ENCODE assay signal across 20 cellular contexts in the genomic region with DNA sequence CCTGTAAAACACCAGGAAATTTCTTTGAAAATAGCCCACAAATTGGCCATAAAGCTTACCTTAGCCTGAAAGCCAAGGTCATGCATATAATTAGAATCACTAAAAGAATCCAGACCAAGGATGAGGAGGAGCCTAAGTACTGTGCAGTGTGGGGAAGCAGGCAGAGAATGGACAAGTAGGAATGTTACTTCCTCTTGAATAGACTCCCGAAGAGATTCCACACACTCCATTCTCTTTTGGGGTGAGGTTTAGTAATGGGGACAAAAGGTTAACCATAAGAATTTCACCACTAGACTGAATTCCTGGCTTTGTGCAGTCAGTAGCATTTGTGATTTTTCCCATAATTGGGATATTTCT. TPM values are rescaled to one million over a fixed set of nuclear protein-coding genes. Genes with fewer than 3 reads are reported as not detected.
A peak's percentile ranks its signal among the peaks of the same experiment; 100 is the strongest.
DNase-seq lines count a peak whose midpoint lies in the region; ATAC-seq and TF ChIP-seq lines count a peak whose summit lies in the region.
"Had no signal": no experiment of that assay in that cellular context is flagged by ENCODE, and none has a peak within 500 bp of the region (broad histone marks: within the 10 kb centered on the region; RNA-seq: fewer than 3 reads in every experiment).

No MANE protein-coding gene starts in this region.

- H3K27me3 ChIP-seq in mesenchymal stem cell (ENCODE audit: control insufficient read depth in 1 of 2, insufficient read depth in 1 of 2, low read length in 2 of 2) (no peaks in the 10 kb centered on the region), uterus (no peaks in the 10 kb centered on the region)

- H3K9me3 ChIP-seq in mesenchymal stem cell (ENCODE audit: control insufficient read depth, low read length) (no peaks in the 10 kb centered on the region), uterus (no peaks in the 10 kb centered on the region)

- H3K36me3 ChIP-seq in mesenchymal stem cell (ENCODE audit: control insufficient read depth in 1 of 2, insufficient read depth in 2 of 2, low read depth in 1 of 2, low read length in 2 of 2) (no peaks in the 10 kb centered on the region), uterus (no peaks in the 10 kb centered on the region)
- H3K36me3 ChIP-seq: WERI-Rb-1 had no signal

- ATAC-seq in GM21447 (IDR thresholded peaks at IDR 0.05; ENCODE audit: unreplicated experiment), result no peak
- ATAC-seq: activated CD8-positive, alpha-beta T cell treated with anti-CD3 and anti-CD28 coated beads for 36 hours; esophagus mucosa; GM12878; naive thymus-derived CD8-positive, alpha-beta T cell had no signal

- H3K4me1 ChIP-seq in mesenchymal stem cell (ENCODE audit: control insufficient read depth, insufficient read depth, low read depth, low read length) (no peaks in the 10 kb centered on the region), uterus (no peaks in the 10 kb centered on the region)

- H3K14ac ChIP-seq in mesenchymal stem cell (ENCODE audit: low read length in 2 of 2), result no peak overlapping the region

- no peaks in the 10 kb centered on the region for H3K79me1 ChIP-seq in mesenchymal stem cell (replicated peaks; ENCODE audit: low read length, poor library complexity, severe bottlenecking)

- no peak overlapping the region for H3K4ac ChIP-seq in mesenchymal stem cell (ENCODE audit: low read depth in 1 of 2, low read length in 2 of 2)

- H2BK5ac ChIP-seq in mesenchymal stem cell (ENCODE audit: low read depth, low read length, poor library complexity, severe bottlenecking), result no peak overlapping the region

- intact Hi-C loops in uterus (cut with DNase I; ENCODE audit: low total_unique reads), result no loop called here

- no peak overlapping the region for H2AK5ac ChIP-seq in mesenchymal stem cell (ENCODE audit: low read length, severe bottlenecking)

- no peak for TF ChIP-seq POLR2A in uterus (IDR thresholded peaks at IDR 0.05)

- TF ChIP-seq CTCF in uterus (IDR thresholded peaks at IDR 0.05), result no peak

- H2BK12ac ChIP-seq in mesenchymal stem cell (ENCODE audit: low read length in 2 of 2), result no peak overlapping the region

- H2BK120ac ChIP-seq in mesenchymal stem cell (ENCODE audit: low read depth, low read length), result no peak overlapping the region

- H3K27ac ChIP-seq in mesenchymal stem cell (ENCODE audit: low read length, poor library complexity, severe bottlenecking), result peak overlapping the region; percentile 4
- no peak overlapping the region for H3K27ac ChIP-seq in uterus
- H3K27ac ChIP-seq: WERI-Rb-1 had no signal

- no CpG with 5 or more reads among the region's 1 CpG for WGBS in mesenchymal stem cell

- DNase-seq in AG08395 (ENCODE audit: low spot score) (peak; percentile 42), M059J (ENCODE audit: low read depth) (peak; percentile 81), dedifferentiated amniotic fluid mesenchymal stem cell (ENCODE audit: extremely low spot score) (peak; percentile 30), mesenchymal stem cell (peak; percentile 17), uterus (no peak)
- no peak for DNase-seq in effector CD8-positive, alpha-beta T cell (lab: John Stamatoyannopoulos, UW)
- no peak for DNase-seq in activated naive CD4-positive, alpha-beta T cell treated with Interleukin-2 at 50 U/mL for 16 hours
- DNase-seq: activated CD8-positive, alpha-beta T cell treated with anti-CD3 and anti-CD28 coated beads for 36 hours; amygdala; cortex of kidney; GOT3; Kasumi-1; naive thymus-derived CD8-positive, alpha-beta T cell; NCI-H1417 treated with DMSO at 0.1 percent for 48 hours; NCI-H345; stimulated activated CD4-positive, alpha-beta T cell treated with anti-CD3 and anti-CD28 coated beads, Interleukin-15, amount 100 ng/mL, for 24 hours; WERI-Rb-1 had no signal

- H3K23ac ChIP-seq in mesenchymal stem cell (ENCODE audit: low read length in 2 of 2), result no peak overlapping the region

- no peak overlapping the region for H3K9ac ChIP-seq in mesenchymal stem cell (ENCODE audit: low read length)

- H3K18ac ChIP-seq in mesenchymal stem cell (ENCODE audit: low read depth in 1 of 2, low read length in 2 of 2), result no peak overlapping the region

- H4K91ac ChIP-seq in mesenchymal stem cell (ENCODE audit: low read length), result no peak overlapping the region

- H3K4me3 ChIP-seq in mesenchymal stem cell (ENCODE audit: insufficient read depth in 1 of 2, low read depth in 1 of 2, low read length in 2 of 2), result no peak overlapping the region
- no peak overlapping the region for H3K4me3 ChIP-seq in uterus
- H3K4me3 ChIP-seq: GM12878 had no signal

- H2AFZ ChIP-seq in mesenchymal stem cell (ENCODE audit: low read depth, low read length), result no peak overlapping the region

- no peak overlapping the region for H3K4me2 ChIP-seq in mesenchymal stem cell (ENCODE audit: low read length, poor library complexity, severe bottlenecking)

- no peak overlapping the region for H2BK15ac ChIP-seq in mesenchymal stem cell (ENCODE audit: low read depth, poor library complexity, severe bottlenecking)

- H4K8ac ChIP-seq in mesenchymal stem cell (ENCODE audit: low read length), result no peak overlapping the region

RNA-seq across cellular contexts. Expression of gene MARCKS, which starts 27.5 kb away (rescaled TPM):
- 115 and 184 TPM in 2 replicates for total RNA-seq in M059J (2014; rRNA removed; shearing (Covaris generic))
- polyA plus RNA-seq in mesenchymal stem cell (2013, experiment 1 of 2), result 133 TPM
- 131 TPM for polyA plus RNA-seq in mesenchymal stem cell (2013, experiment 2 of 2)
- 100 to 1,000 TPM in 1 of 4 donors, 10 to 100 TPM in 3; 14.9 to 140 (median 42.6) TPM for total RNA-seq in uterus
- polyA plus RNA-seq: naive thymus-derived CD8-positive, alpha-beta T cell had no signal

Comparison
In these comparisons a context has a peak if more than half of its experiments do, and no peak if none do; other contexts are left out.
1. DNase-seq: peak in AG08395 (single experiment), M059J (single experiment), dedifferentiated amniotic fluid mesenchymal stem cell (single experiment) and mesenchymal stem cell (single experiment); none in effector CD8-positive, alpha-beta T cell (single experiment), activated naive CD4-positive, alpha-beta T cell treated with Interleukin-2 at 50 U/mL for 16 hours (single experiment) and uterus (0 of 2).